11 cellular contexts compared by ENCODE assay signal in the genomic region with DNA sequence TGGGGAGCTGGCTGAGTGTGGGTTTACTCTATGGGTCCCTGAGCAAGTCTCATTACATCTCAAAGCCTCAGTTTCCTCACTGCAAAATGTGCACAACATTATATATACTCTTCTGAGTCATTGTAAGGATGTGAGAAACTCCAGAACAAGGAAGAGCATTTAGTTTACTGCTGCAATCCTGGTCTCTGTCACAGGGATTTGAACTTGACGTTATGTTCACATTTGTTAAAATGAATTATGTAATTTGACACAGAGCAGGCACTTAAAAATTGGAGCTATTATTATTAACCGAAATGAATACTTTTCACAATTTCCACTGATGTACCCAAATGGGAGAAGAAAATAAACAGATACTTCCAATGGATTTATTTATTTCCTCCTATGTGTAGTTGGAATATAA.
"Had no signal": no experiment of that assay in that cellular context is flagged by ENCODE, and none has a peak within 500 bp of the region (broad histone marks: within the 10 kb centered on the region; RNA-seq: fewer than 3 reads in every experiment).

No MANE protein-coding gene starts in this region.

- H2AFZ ChIP-seq: parathyroid adenoma had no signal

- H3K9ac ChIP-seq: parathyroid adenoma had no signal

- H3K4me1 ChIP-seq: parathyroid adenoma had no signal

- ATAC-seq: activated CD4-positive, CD25-positive, alpha-beta regulatory T cell treated with anti-CD3 and anti-CD28 coated beads, Interleukin-2, amount 50 U/mL, for 24 hours; activated CD8-positive, alpha-beta memory T cell treated with anti-CD3 and anti-CD28 coated beads, Interleukin-2, amount 10 ng/mL, durations not matched to agents 7 days and 5 days; stimulated activated effector memory CD8-positive, alpha-beta T cell treated with anti-CD3 and anti-CD28 coated beads, Interleukin-12 subunit alpha, Interleukin-12 subunit beta, amount 100 ng/mL, for 72 hours had no signal

- H3K79me2 ChIP-seq: parathyroid adenoma had no signal

- H3K27me3 ChIP-seq: tibial artery had no signal

- H3K36me3 ChIP-seq: tibial artery had no signal

- DNase-seq: activated CD4-positive, alpha-beta T cell treated with anti-CD3 and anti-CD28 coated beads, Interleukin-2, amount 50 U/mL, for 48 hours; activated CD8-positive, alpha-beta memory T cell treated with anti-CD3 and anti-CD28 coated beads, Interleukin-2, amount 10 ng/mL, durations not matched to agents 7 days and 5 days; activated effector memory CD4-positive, alpha-beta T cell treated with anti-CD3 and anti-CD28 coated beads, Interleukin-2, amount 50 U/mL, for 16 hours; activated naive CD8-positive, alpha-beta T cell treated with anti-CD3 and anti-CD28 coated beads for 36 hours; activated T-cell treated with anti-CD3 and anti-CD28 coated beads, Interleukin-2, amount 50 U/mL, for 24 hours; anterior cingulate cortex; retina; tibial artery had no signal

- H3K9me3 ChIP-seq: tibial artery had no signal

- H3K27ac ChIP-seq: parathyroid adenoma, tibial artery had no signal

- H3K4me3 ChIP-seq: tibial artery had no signal
